Comparison of ENCODE assay signal across 18 cellular contexts in the genomic region with DNA sequence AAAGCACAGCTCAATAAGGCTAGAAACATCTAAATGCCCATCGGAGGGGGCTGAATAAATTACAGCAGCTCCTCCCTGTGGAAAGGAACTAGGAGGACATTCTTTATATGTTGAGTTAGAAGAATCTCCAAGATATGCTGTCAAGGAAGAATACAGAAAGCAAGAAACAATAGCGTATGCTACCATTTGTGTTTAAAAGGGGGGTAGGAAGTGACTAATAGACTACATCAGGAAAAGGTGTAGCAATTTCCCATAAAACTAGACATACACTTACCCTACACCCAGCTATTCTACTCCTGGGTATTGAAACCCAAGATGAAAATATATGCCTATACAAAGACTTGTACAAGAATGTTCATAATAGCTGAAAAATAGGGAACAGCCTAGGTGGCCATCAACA. TPM values are rescaled to one million over a fixed set of nuclear protein-coding genes. Genes with fewer than 3 reads are reported as not detected.
DNase-seq lines count a peak whose midpoint lies in the region; ATAC-seq and TF ChIP-seq lines count a peak whose summit lies in the region.
"Had no signal": no experiment of that assay in that cellular context is flagged by ENCODE, and none has a peak within 500 bp of the region (broad histone marks: within the 10 kb centered on the region; RNA-seq: fewer than 3 reads in every experiment).

No MANE protein-coding gene starts in this region.

- intact Hi-C loops in PC-9 (cut with micrococcal nuclease; ENCODE audit: unreplicated experiment) (no loop called here), psoas muscle (cut with DNase I) (loop anchor here in 1 of 2 donors (10.0 kb wide), 1 partner anchor 531 kb away; no protein-coding TSS in a partner anchor)

- no peak overlapping the region for H3K4me2 ChIP-seq in PC-9
- H3K4me2 ChIP-seq: BLaER1 had no signal

- H3K36me3 ChIP-seq in PC-9 (ENCODE audit: low read depth) (peaks cover 25% of the 10 kb centered on the region; the same call in 1 of the 2 replicates), psoas muscle (ENCODE audit: insufficient read depth in 1 of 2, low read depth in 1 of 2) (peaks cover 0 to 61% of the 10 kb centered on the region in 2 donors)

- H3F3A ChIP-seq in PC-9 (ENCODE audit: insufficient read depth, low read depth) = peaks cover 51% of the 10 kb centered on the region; the same call in 1 of the 2 replicates

- ATAC-seq in psoas muscle = no peak
- ATAC-seq: activated T-cell treated with anti-CD3 and anti-CD28 coated beads, Interleukin-2, amount 50 U/mL, for 4 hours; HCT116; sciatic nerve had no signal

- H2AFZ ChIP-seq in PC-9 = no peak overlapping the region

- peaks cover 57% of the 10 kb centered on the region for H4K20me1 ChIP-seq in PC-9 (ENCODE audit: insufficient read depth)

- no peaks in the 10 kb centered on the region for H3K79me2 ChIP-seq in PC-9 (ENCODE audit: low read depth)

- no peaks in the 10 kb centered on the region for H3K4me1 ChIP-seq in PC-9 (replicated peaks; ENCODE audit: insufficient read depth)
- H3K4me1 ChIP-seq in psoas muscle = peaks cover 9% of the 10 kb centered on the region

- CTCF ChIA-PET in PC-9 (lab: Charles Lee) = interaction anchor here (0.7 kb wide), 1 partner anchor 202 kb away, joined by 3 read pairs; no protein-coding TSS in a partner anchor

- POLR2A ChIA-PET in PC-9 (lab: Charles Lee; ENCODE audit: unreplicated experiment) = no interaction called here

- H3K27ac ChIP-seq in PC-9 (0 out of 2 replicates have a peak overlapping the region, but pooled peaks have one; percentile 27), epithelial cell of prostate (peak overlapping the region; percentile 74), psoas muscle (peak overlapping the region; percentile 46)
- H3K27ac ChIP-seq: BLaER1, Peyer's patch had no signal

- 77 to 80% (median 77%) methylated on average over 2 of the region's 2 CpGs for WGBS in psoas muscle, 3 donors

- H3K4me3 ChIP-seq in PC-9 = no peak overlapping the region
- H3K4me3 ChIP-seq in psoas muscle = no peak overlapping the region
- H3K4me3 ChIP-seq: BLaER1, Peyer's patch had no signal

- no peaks in the 10 kb centered on the region for H3K27me3 ChIP-seq in PC-9 (ENCODE audit: insufficient read depth, low read depth)
- no peaks in the 10 kb centered on the region for H3K27me3 ChIP-seq in psoas muscle (ENCODE audit: insufficient read depth in 3 of 3, low read length in 2 of 3)
- H3K27me3 ChIP-seq: Peyer's patch had no signal

- DNase-seq in ELR (ENCODE audit: low read depth) = peak; percentile 62
- DNase-seq in PC-9 = no peak
- DNase-seq in epithelial cell of prostate (ENCODE audit: low read depth, low spot score) = no peak
- DNase-seq in psoas muscle = no peak
- DNase-seq in NCI-H1105 (lab: John Stamatoyannopoulos, UW) = no peak
- DNase-seq in activated effector memory CD4-positive, alpha-beta T cell treated with anti-CD3 and anti-CD28 coated beads, Interleukin-2, amount 50 U/mL, for 16 hours = no peak
- no peak for DNase-seq in COLO829 (ENCODE audit: low spot score)
- DNase-seq: activated naive CD8-positive, alpha-beta T cell treated with anti-CD3 and anti-CD28 coated beads, Interleukin-2, amount 10 ng/mL, durations not matched to agents 7 days and 5 days; activated T-cell treated with anti-CD3 and anti-CD28 coated beads, Interleukin-2, amount 50 U/mL, for 4 hours; cerebellar nuclear complex; glutamatergic neuron; mesendoderm; NCI-H2081; NCI-H526 treated with DMSO at 0.1 percent for 48 hours; Peyer's patch had no signal

- no peaks in the 10 kb centered on the region for H3K9me2 ChIP-seq in PC-9 (ENCODE audit: insufficient read depth)

- H3K9me3 ChIP-seq in PC-9 (ENCODE audit: insufficient read depth, low read depth) (no peaks in the 10 kb centered on the region), psoas muscle (no peaks in the 10 kb centered on the region)
- H3K9me3 ChIP-seq: BLaER1, Peyer's patch had no signal

- no peak for TF ChIP-seq CTCF in PC-9 (conservative IDR thresholded peaks at IDR 0.05)
- no peak for TF ChIP-seq CTCF in psoas muscle (IDR thresholded peaks at IDR 0.05)

- no TSS peak for BruUV-seq in PC-9 (replicated peaks; lab: Mats Ljungman, UMichigan)

RNA-seq across cellular contexts. Expression of gene SEC61A1, which starts 21.6 kb away (rescaled TPM):
- total RNA-seq in PC-9 (2021) = 110 and 189 TPM in 2 replicates
- 10 to 100 TPM; 40.1 to 98.2 (median 88.6) TPM for total RNA-seq in psoas muscle
- 100 to 1,000 TPM in 2 of 3 donors, 10 to 100 TPM in 1; 62.6 to 136 (median 117) TPM for polyA plus RNA-seq in psoas muscle

RNA-seq across cellular contexts. Expression of gene RUVBL1, which starts 49.8 kb away (rescaled TPM):
- total RNA-seq in PC-9 (2021) (91.4 and 115 TPM in 2 replicates), psoas muscle (10 to 100 TPM; 12.9 to 21.0 (median 15.4) TPM)
- 10 to 100 TPM; 19.6 to 53.9 (median 38.0) TPM for polyA plus RNA-seq in psoas muscle
